In the genomic region with DNA sequence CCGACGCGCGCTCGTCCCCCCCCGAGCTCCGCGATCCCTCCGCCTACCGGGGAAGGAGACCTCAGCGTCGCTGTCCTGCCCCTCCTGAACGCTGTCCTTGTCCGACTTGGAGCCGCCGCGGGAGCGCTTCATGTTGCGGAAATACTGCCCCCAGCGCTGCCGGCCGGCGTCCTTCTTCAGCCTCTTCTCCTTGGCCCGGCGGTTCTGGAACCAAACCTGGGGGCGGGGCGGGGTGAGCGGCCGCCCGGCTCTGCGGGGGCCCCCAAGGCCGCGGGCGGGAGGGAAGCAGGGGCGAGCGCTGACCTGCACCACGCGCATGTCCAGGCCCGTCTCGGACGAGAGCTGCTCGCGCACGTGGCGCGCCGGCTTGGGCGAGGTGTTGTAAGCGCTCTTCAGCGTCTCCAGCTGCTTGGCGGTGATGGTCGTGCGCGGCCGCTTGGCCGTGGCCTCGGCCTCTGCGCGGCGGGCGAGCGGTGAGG, we compare ENCODE assay signal across 19 cellular contexts. TPM values are rescaled to one million over a fixed set of nuclear protein-coding genes. Genes with fewer than 3 reads are reported as not detected.
DNase-seq lines count a peak whose midpoint lies in the region; ATAC-seq and TF ChIP-seq lines count a peak whose summit lies in the region.
"Had no signal": no experiment of that assay in that cellular context is flagged by ENCODE, and none has a peak within 500 bp of the region (broad histone marks: within the 10 kb centered on the region; RNA-seq: fewer than 3 reads in every experiment).

No MANE protein-coding gene starts in this region.

- H2AFZ ChIP-seq in osteoblast (ENCODE audit: low read length), result no peak overlapping the region

- H3K4me3 ChIP-seq in cardiac muscle cell (no peak overlapping the region), fibroblast of mammary gland (ENCODE audit: control insufficient read depth, low read depth, low read length) (no peak overlapping the region), thyroid gland (replicated peaks in 1 of 3) (no peak overlapping the region), osteoblast (ENCODE audit: insufficient read depth, low read length) (no peak overlapping the region)

- intact Hi-C loops in left cardiac atrium (cut with DNase I), result no loop called here
- intact Hi-C loops in thyroid gland (cut with DNase I), result no loop called here

- H3K79me2 ChIP-seq in osteoblast (ENCODE audit: insufficient read depth, low read length), result no peaks in the 10 kb centered on the region

- TF ChIP-seq CTCF in cardiac muscle cell (IDR thresholded peaks at IDR 0.05; ENCODE audit: low read depth, low read length) (no peak), fibroblast of mammary gland (conservative IDR thresholded peaks at IDR 0.05; ENCODE audit: control insufficient read depth, insufficient read depth, low read depth, low read length) (no peak), thyroid gland (IDR thresholded peaks at IDR 0.05) (no peak), osteoblast (IDR thresholded peaks at IDR 0.05; ENCODE audit: extremely low read depth, low read depth, low read length) (no peak)

- DNase-seq in cardiac muscle cell (ENCODE audit: low read depth in 1 of 2, low spot score in 1 of 2) (peak; percentile 34 to 40), left cardiac atrium (no peak), RPMI8226 (peak; percentile 50), fibroblast of mammary gland (ENCODE audit: low read depth) (peak; percentile 11), thyroid gland (peak; percentile 6 to 7), osteoblast (ENCODE audit: insufficient read length, low spot score, missing footprints) (no peak), NCI-H1105 treated with DMSO at 0.1 percent for 48 hours (lab: John Stamatoyannopoulos, UW) (no peak)
- no peak for DNase-seq in stimulated activated CD4-positive, alpha-beta T cell treated with anti-CD3 and anti-CD28 coated beads, Interleukin-15, amount 100 ng/mL, for 24 hours
- DNase-seq: activated CD8-positive, alpha-beta memory T cell treated with anti-CD3 and anti-CD28 coated beads, Interleukin-2, amount 50 U/mL, for 48 hours; central memory CD4-positive, alpha-beta T cell; DND-41; NCI-H2029 treated with DMSO at 0.1 percent for 48 hours; NK-92 treated with Interleukin-12 subunit alpha and Interleukin-12 subunit beta, amount 100 ng/mL, for 24 hours; SHP77 had no signal

- H3K36me3 ChIP-seq in cardiac muscle cell, result no peaks in the 10 kb centered on the region
- no peaks in the 10 kb centered on the region for H3K36me3 ChIP-seq in thyroid gland
- no peaks in the 10 kb centered on the region for H3K36me3 ChIP-seq in osteoblast (ENCODE audit: insufficient read depth, low read length)
- H3K36me3 ChIP-seq: neutrophil had no signal

- no peak overlapping the region for H3K4me2 ChIP-seq in osteoblast (ENCODE audit: insufficient read depth, low read length)

- H3K9me3 ChIP-seq in cardiac muscle cell (ENCODE audit: low read depth), result no peaks in the 10 kb centered on the region
- no peaks in the 10 kb centered on the region for H3K9me3 ChIP-seq in thyroid gland
- H3K9me3 ChIP-seq in osteoblast (ENCODE audit: low read depth, low read length), result no peaks in the 10 kb centered on the region
- H3K9me3 ChIP-seq: neutrophil had no signal

- H3K4me1 ChIP-seq in cardiac muscle cell (ENCODE audit: low read depth) (peaks cover 5% of the 10 kb centered on the region), thyroid gland (peaks cover 0 to 6% of the 10 kb centered on the region in 2 donors), osteoblast (ENCODE audit: insufficient read depth, low read length) (no peaks in the 10 kb centered on the region)

- peaks cover 3% of the 10 kb centered on the region for H4K20me1 ChIP-seq in osteoblast (ENCODE audit: insufficient read depth, low read length)

- H3K27me3 ChIP-seq in cardiac muscle cell (peaks cover 100% of the 10 kb centered on the region), thyroid gland (peaks cover 34% of the 10 kb centered on the region), osteoblast (ENCODE audit: insufficient read depth, low read length) (peaks cover 86% of the 10 kb centered on the region)

- 1% methylated on average over 42 of the region's 62 CpGs; no CpG with 5 or more reads in 1 of the 2 donors for WGBS in thyroid gland, 2 donors

- H3K27ac ChIP-seq in cardiac muscle cell (no peak overlapping the region), thyroid gland (no peak overlapping the region), osteoblast (ENCODE audit: low read depth, low read length) (no peak overlapping the region)
- H3K27ac ChIP-seq: neutrophil had no signal

- TF ChIP-seq POLR2A in thyroid gland (IDR thresholded peaks at IDR 0.05), result no peak

- no peak for ATAC-seq in left cardiac atrium

RNA-seq across cellular contexts. Expression of a gene that starts 6.3 kb away (rescaled TPM):
- total RNA-seq in cardiac muscle cell (not detected in 2 replicates), left cardiac atrium (not detected), thyroid gland (not detected), osteoblast (under 0.01 TPM in 1 of 2 replicates, not detected in the other)
- polyA plus RNA-seq in cardiac muscle cell, result not detected in 2 replicates
- total RNA-seq: frontal cortex; HT-29; M059J; T-helper 2 cell treated with Interferon-gamma antibody and Interleukin-4, amounts not matched to agents 100 ng/mL and 5 ng/mL, for 36 hours had no signal

RNA-seq across cellular contexts. Expression of a gene that starts 47.0 kb away (rescaled TPM):
- 10.5 and 11.5 TPM in 2 replicates for total RNA-seq in cardiac muscle cell
- polyA plus RNA-seq in cardiac muscle cell, result 1.7 TPM in 2 replicates
- total RNA-seq in left cardiac atrium, result 1 to 10 TPM; 6.5 to 6.6 TPM
- total RNA-seq in thyroid gland, result 10 to 100 TPM in 3 of 4 donors, 1 to 10 TPM in 1; 8.9 to 19.1 (median 11.2) TPM
- 6.8 and 12.7 TPM in 2 replicates for total RNA-seq in osteoblast

Comparison
In these comparisons a context has a peak if more than half of its experiments do, and no peak if none do; other contexts are left out.
1. DNase-seq: peak in cardiac muscle cell (2 of 2), RPMI8226 (single experiment), fibroblast of mammary gland (single experiment) and thyroid gland (2 of 2); none in left cardiac atrium (single experiment), osteoblast (single experiment), NCI-H1105 treated with DMSO at 0.1 percent for 48 hours (single experiment) and stimulated activated CD4-positive, alpha-beta T cell treated with anti-CD3 and anti-CD28 coated beads, Interleukin-15, amount 100 ng/mL, for 24 hours (single experiment).